Comparison of ENCODE assay signal across 15 cellular contexts in genomic region chr9:123658792-123659191, GRCh38.
DNase-seq lines count a peak whose midpoint lies in the region; ATAC-seq, FAIRE-seq and TF ChIP-seq lines count a peak whose summit lies in the region.
"Had no signal": no experiment of that assay in that cellular context is flagged by ENCODE, and none has a peak within 500 bp of the region (broad histone marks: within the 10 kb centered on the region; RNA-seq: fewer than 3 reads in every experiment).

No MANE protein-coding gene starts in this region.

- CTCF ChIA-PET in WTC11 (lab: Charles Lee), result no interaction called here

- intact Hi-C loops in transverse colon (cut with DNase I; ENCODE audit: low total_unique reads) (no loop called here), testis (cut with DNase I; ENCODE audit: low total_unique reads) (no loop called here)

- H3K9me3 ChIP-seq in transverse colon (peaks cover 0 to 1% of the 10 kb centered on the region in 2 donors), testis (no peaks in the 10 kb centered on the region), gastroesophageal sphincter (peaks cover 0 to 13% (median 2%) of the 10 kb centered on the region in 3 donors)

- peaks cover 18% of the 10 kb centered on the region for H3K36me3 Mint-ChIP-seq in WTC11

- H3K36me3 ChIP-seq in transverse colon, result peaks cover 0 to 12% (median 5%) of the 10 kb centered on the region in 4 donors
- no peaks in the 10 kb centered on the region for H3K36me3 ChIP-seq in testis (ENCODE audit: low read depth, missing control alignments)
- peaks cover 0 to 29% of the 10 kb centered on the region in 2 donors for H3K36me3 ChIP-seq in gastroesophageal sphincter

- H3K4me1 ChIP-seq in transverse colon (no peaks in the 10 kb centered on the region), testis (peaks cover 28% of the 10 kb centered on the region), gastroesophageal sphincter (peaks cover 0 to 4% (median 0%) of the 10 kb centered on the region in 3 donors)
- H3K4me1 ChIP-seq: upper lobe of left lung had no signal

- H3K27me3 Mint-ChIP-seq in WTC11 (ENCODE audit: low read depth), result no peaks in the 10 kb centered on the region; the same call in 1 of the 2 replicates
- H3K27me3 Mint-ChIP-seq: activated CD4-positive, alpha-beta memory T cell treated with anti-CD3 and anti-CD28 coated beads for 36 hours had no signal

- TF ChIP-seq POLR2A in transverse colon (IDR thresholded peaks at IDR 0.05) (no peak), testis (IDR thresholded peaks at IDR 0.05) (no peak), gastroesophageal sphincter (IDR thresholded peaks at IDR 0.05) (no peak)

- peaks cover 18% of the 10 kb centered on the region for H3K9me3 Mint-ChIP-seq in WTC11

- H3K4me1 Mint-ChIP-seq in WTC11, result peaks cover 32% of the 10 kb centered on the region

- FAIRE-seq in D721Med (lab: Jason Lieb, UNC), result peak; percentile 16

- no peak for ATAC-seq in WTC11
- no peak for ATAC-seq in gastroesophageal sphincter
- ATAC-seq: heart left ventricle had no signal

- H3K27me3 ChIP-seq in transverse colon (no peaks in the 10 kb centered on the region), testis (no peaks in the 10 kb centered on the region), gastroesophageal sphincter (no peaks in the 10 kb centered on the region)
- H3K27me3 ChIP-seq: heart left ventricle, upper lobe of left lung had no signal

- TF ChIP-seq CTCF in D721Med (IDR thresholded peaks at IDR 0.05; ENCODE audit: insufficient read depth, missing control alignments) (no peak), transverse colon (IDR thresholded peaks at IDR 0.05) (no peak), testis (IDR thresholded peaks at IDR 0.05) (no peak), WTC11 (IDR thresholded peaks at IDR 0.05) (no peak), gastroesophageal sphincter (IDR thresholded peaks at IDR 0.05) (no peak)

- 55 to 64% methylated on average over 3 of the region's 3 CpGs for WGBS in transverse colon (ENCODE audit: low coverage in 1 of 2), 2 donors
- 82 to 92% methylated on average over 3 of the region's 3 CpGs for WGBS in testis, 2 donors
- WGBS in gastroesophageal sphincter (ENCODE audit: low coverage in 1 of 2), 2 donors, result 81 to 83% methylated on average over 3 of the region's 3 CpGs

- H3K4me3 ChIP-seq in transverse colon (no peak overlapping the region), testis (no peak overlapping the region), gastroesophageal sphincter (no peak overlapping the region)
- H3K4me3 ChIP-seq: heart left ventricle, upper lobe of left lung had no signal

- H3K27ac ChIP-seq in transverse colon, result no peak overlapping the region
- H3K27ac ChIP-seq in testis, result no peak overlapping the region
- no peak overlapping the region for H3K27ac ChIP-seq in gastroesophageal sphincter
- H3K27ac ChIP-seq: heart left ventricle, upper lobe of left lung had no signal

- POLR2A ChIA-PET in WTC11 (lab: Charles Lee), result no interaction called here

- H3K4me3 Mint-ChIP-seq in WTC11, result no peak overlapping the region
- H3K4me3 Mint-ChIP-seq: activated CD4-positive, alpha-beta memory T cell treated with anti-CD3 and anti-CD28 coated beads for 36 hours had no signal

- in situ Hi-C loops in transverse colon (cut with MboI; ENCODE audit: low pct_ligation_motif_present in 1 of 4, low pct_unique_long_range_greater_than_20kb in 1 of 4, low sequenced_read_pairs in 3 of 4), result no loop called here

- TF ChIP-seq EP300 in transverse colon (IDR thresholded peaks at IDR 0.05; ENCODE audit: low read depth) (no peak), gastroesophageal sphincter (IDR thresholded peaks at IDR 0.05) (no peak)

- no peak for DNase-seq in D721Med (ENCODE audit: insufficient read length, low spot score)
- peak; percentile 31 for DNase-seq in GM19238 (ENCODE audit: insufficient read length, low spot score)
- DNase-seq in MV-4-11 (lab: John Stamatoyannopoulos, UW), result peak; percentile 80
- DNase-seq in amniotic epithelial cell (ENCODE audit: low read depth), result peak; percentile 39
- DNase-seq in transverse colon, result no peak
- no peak for DNase-seq in testis
- no peak for DNase-seq in WTC11 (ENCODE audit: low spot score)
- DNase-seq: activated CD4-positive, alpha-beta memory T cell treated with anti-CD3 and anti-CD28 coated beads for 36 hours; amygdala; DMS153; heart left ventricle; NCI-H446; RPMI8226; upper lobe of left lung had no signal

- no peak overlapping the region for H3K27ac Mint-ChIP-seq in WTC11
- H3K27ac Mint-ChIP-seq: activated CD4-positive, alpha-beta memory T cell treated with anti-CD3 and anti-CD28 coated beads for 36 hours had no signal

TF ChIP-seq in WTC11, 78 proteins besides CTCF, POLR2A, EP300 and RAD21:
- TF ChIP-seq SMAD4 (CRISPR knock-in tag; IDR thresholded peaks at IDR 0.05), result no peak
- TF ChIP-seq MLX (CRISPR knock-in tag; IDR thresholded peaks at IDR 0.05), result no peak
- TF ChIP-seq ZNF121 (CRISPR knock-in tag; IDR thresholded peaks at IDR 0.05), result no peak
- TF ChIP-seq NR1H2 (CRISPR knock-in tag; IDR thresholded peaks at IDR 0.05), result no peak
- TF ChIP-seq CDX4 (CRISPR knock-in tag; IDR thresholded peaks at IDR 0.05; ENCODE audit: borderline replicate concordance), result no peak
- TF ChIP-seq, protein P1, sequence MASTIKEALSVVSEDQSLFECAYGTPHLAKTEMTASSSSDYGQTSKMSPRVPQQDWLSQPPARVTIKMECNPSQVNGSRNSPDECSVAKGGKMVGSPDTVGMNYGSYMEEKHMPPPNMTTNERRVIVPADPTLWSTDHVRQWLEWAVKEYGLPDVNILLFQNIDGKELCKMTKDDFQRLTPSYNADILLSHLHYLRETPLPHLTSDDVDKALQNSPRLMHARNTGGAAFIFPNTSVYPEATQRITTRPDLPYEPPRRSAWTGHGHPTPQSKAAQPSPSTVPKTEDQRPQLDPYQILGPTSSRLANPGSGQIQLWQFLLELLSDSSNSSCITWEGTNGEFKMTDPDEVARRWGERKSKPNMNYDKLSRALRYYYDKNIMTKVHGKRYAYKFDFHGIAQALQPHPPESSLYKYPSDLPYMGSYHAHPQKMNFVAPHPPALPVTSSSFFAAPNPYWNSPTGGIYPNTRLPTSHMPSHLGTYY (CRISPR knock-in tag; IDR thresholded peaks at IDR 0.05), result no peak
- TF ChIP-seq RORB (CRISPR knock-in tag; IDR thresholded peaks at IDR 0.05), result no peak

Comparison
In these comparisons a context has a peak if more than half of its experiments do, and no peak if none do; other contexts are left out.
1. DNase-seq: peak in GM19238 (single experiment), MV-4-11 (single experiment) and amniotic epithelial cell (single experiment); none in D721Med (single experiment), transverse colon (single experiment), testis (single experiment) and WTC11 (single experiment).